In genomic region chr20:47262365-47263013, GRCh38 we compare ENCODE assay signal across 8 cellular contexts.
DNase-seq lines count a peak whose midpoint lies in the region; ATAC-seq and TF ChIP-seq lines count a peak whose summit lies in the region.

No MANE protein-coding gene starts in this region.

- 93 to 96% methylated on average over 14 to 15 of the region's 15 CpGs for WGBS in endodermal cell (ENCODE audit: insufficient coverage in 1 of 2, insufficient read length in 1 of 2), 2 experiments

- TF ChIP-seq CTCF in GM12865 (IDR thresholded peaks at IDR 0.05; ENCODE audit: insufficient read depth, low read depth, low read length, missing control alignments) = no peak
- TF ChIP-seq CTCF in endodermal cell (conservative IDR thresholded peaks at IDR 0.05) = no peak

- no peak overlapping the region for H3K27ac ChIP-seq in endodermal cell (ENCODE audit: low read depth, low read length)

- ATAC-seq in GM21529 (IDR thresholded peaks at IDR 0.05; ENCODE audit: unreplicated experiment) (peak; percentile 37), HG03039 (IDR thresholded peaks at IDR 0.05; ENCODE audit: unreplicated experiment) (no peak), GM21515 (IDR thresholded peaks at IDR 0.05; ENCODE audit: unreplicated experiment) (no peak)

- H3K9ac ChIP-seq in endodermal cell (ENCODE audit: extremely low read depth, low read length, poor library complexity, severe bottlenecking) = no peak overlapping the region

- peaks cover 72% of the 10 kb centered on the region for H3K36me3 Mint-ChIP-seq in endodermal cell (ENCODE audit: low read depth)

- no peaks in the 10 kb centered on the region for H3K9me3 Mint-ChIP-seq in endodermal cell

- peaks cover 4% of the 10 kb centered on the region for H3K4me1 Mint-ChIP-seq in endodermal cell

- H3K9me3 ChIP-seq in endodermal cell (ENCODE audit: control insufficient read depth, low read length) = peaks cover 5% of the 10 kb centered on the region

- H3K27me3 Mint-ChIP-seq in endodermal cell (ENCODE audit: insufficient read depth) = no peaks in the 10 kb centered on the region

- no peaks in the 10 kb centered on the region for H3K4me1 ChIP-seq in endodermal cell (ENCODE audit: control insufficient read depth, insufficient read depth, low read length)

- peak overlapping the region; percentile 18 for H3K27ac Mint-ChIP-seq in endodermal cell

- H3K4me3 ChIP-seq in GM12865 (ENCODE audit: low read depth, low read length) (peak overlapping the region; percentile 49), endodermal cell (ENCODE audit: low read length) (no peak overlapping the region)

- no peaks in the 10 kb centered on the region for H3K27me3 ChIP-seq in endodermal cell (ENCODE audit: control insufficient read depth, insufficient read depth, low read length, poor library complexity, severe bottlenecking)

- DNase-seq in GM12865 (ENCODE audit: low read depth) (peak; percentile 87), NCI-H1092 treated with DMSO at 0.1 percent for 48 hours (lab: John Stamatoyannopoulos, UW) (peak; percentile 95), endodermal cell (no peak), Ammon's horn (ENCODE audit: low spot score) (no peak), HUDEP-2 (lab: John Stamatoyannopoulos, UW; ENCODE audit: unreplicated experiment in 76 of 76) (no peak)

- peaks cover 78% of the 10 kb centered on the region for H3K36me3 ChIP-seq in endodermal cell (ENCODE audit: control insufficient read depth, insufficient read depth, low read length)

- no peak overlapping the region for H3K4me3 Mint-ChIP-seq in endodermal cell

Comparison
In these comparisons a context has a peak if more than half of its experiments do, and no peak if none do; other contexts are left out.
1. DNase-seq: peak in GM12865 (single experiment) and NCI-H1092 treated with DMSO at 0.1 percent for 48 hours (single experiment); none in endodermal cell (single experiment), Ammon's horn (single experiment) and HUDEP-2 (0 of 76).